ENCODE assay signal across 8 cellular contexts in genomic region chr5:96344678-96345612, GRCh38.
DNase-seq lines count a peak whose midpoint lies in the region; ATAC-seq and TF ChIP-seq lines count a peak whose summit lies in the region.

No MANE protein-coding gene starts in this region.

- H3K4me1 Mint-ChIP-seq in CD4-positive, alpha-beta T cell (ENCODE audit: low read depth), result peaks cover 17% of the 10 kb centered on the region
- peaks cover 14% of the 10 kb centered on the region for H3K4me1 Mint-ChIP-seq in T-helper 1 cell treated with Interleukin-12 subunit alpha and Interleukin-12 subunit beta and Interleukin-4 antibody, amounts not matched to agents 30 μg/mL and 1 μg/mL, for 36 hours (ENCODE audit: low read depth)
- no peaks in the 10 kb centered on the region for H3K4me1 Mint-ChIP-seq in neural crest cell

- no peak overlapping the region for H3K27ac Mint-ChIP-seq in CD4-positive, alpha-beta T cell
- peak overlapping the region; percentile 27 for H3K27ac Mint-ChIP-seq in T-helper 1 cell treated with Interleukin-12 subunit alpha and Interleukin-12 subunit beta and Interleukin-4 antibody, amounts not matched to agents 30 μg/mL and 1 μg/mL, for 36 hours
- no peak overlapping the region for H3K27ac Mint-ChIP-seq in neural crest cell (ENCODE audit: unreplicated experiment)

- POLR2A ChIA-PET in CD4-positive, alpha-beta T cell (lab: Charles Lee), result interaction anchor here (1.2 to 2.4 kb wide), 8 partner anchors 192 to 491 kb away, joined by 3 to 14 read pairs (median 4); partner anchors contain the start of gene CAST

- no peaks in the 10 kb centered on the region for H3K9me3 ChIP-seq in CD4-positive, alpha-beta T cell (ENCODE audit: control insufficient read depth, low read length)

- no peaks in the 10 kb centered on the region for H3K36me3 Mint-ChIP-seq in CD4-positive, alpha-beta T cell (ENCODE audit: low read depth)
- H3K36me3 Mint-ChIP-seq in T-helper 1 cell treated with Interleukin-12 subunit alpha and Interleukin-12 subunit beta and Interleukin-4 antibody, amounts not matched to agents 30 μg/mL and 1 μg/mL, for 36 hours (ENCODE audit: low read depth), result no peaks in the 10 kb centered on the region
- H3K36me3 Mint-ChIP-seq in neural crest cell (ENCODE audit: low read depth), result no peaks in the 10 kb centered on the region

- H3K27ac ChIP-seq in CD4-positive, alpha-beta T cell (ENCODE audit: low read depth, low read length), result no peak overlapping the region

- peaks cover 1% of the 10 kb centered on the region for H3K27me3 ChIP-seq in CD4-positive, alpha-beta T cell (ENCODE audit: control insufficient read depth, insufficient read depth, low read length)

- no peaks in the 10 kb centered on the region for H3K9me3 Mint-ChIP-seq in CD4-positive, alpha-beta T cell
- no peaks in the 10 kb centered on the region for H3K9me3 Mint-ChIP-seq in T-helper 1 cell treated with Interleukin-12 subunit alpha and Interleukin-12 subunit beta and Interleukin-4 antibody, amounts not matched to agents 30 μg/mL and 1 μg/mL, for 36 hours
- H3K9me3 Mint-ChIP-seq in neural crest cell, result no peaks in the 10 kb centered on the region

- peak overlapping the region; percentile 15 for H3K4me3 Mint-ChIP-seq in CD4-positive, alpha-beta T cell
- H3K4me3 Mint-ChIP-seq in T-helper 1 cell treated with Interleukin-12 subunit alpha and Interleukin-12 subunit beta and Interleukin-4 antibody, amounts not matched to agents 30 μg/mL and 1 μg/mL, for 36 hours, result peak overlapping the region; percentile 12
- H3K4me3 Mint-ChIP-seq in neural crest cell, result no peak overlapping the region

- peak; percentile 73 for TF ChIP-seq CTCF in CD4-positive, alpha-beta T cell (IDR thresholded peaks at IDR 0.05)
- TF ChIP-seq CTCF in neural crest cell (conservative IDR thresholded peaks at IDR 0.05), result peak; percentile 75

- intact Hi-C loops in CD4-positive, alpha-beta T cell (cut with DNase I, micrococcal nuclease), result loop anchor here (1.0 to 10.0 kb wide), 6 partner anchors 255 to 820 kb away; no protein-coding TSS in a partner anchor

- peak in 3 of 10 experiments; percentile 1 to 12 (median 10) for DNase-seq in CD4-positive, alpha-beta T cell
- DNase-seq in NCI-H1436 (lab: John Stamatoyannopoulos, UW) (peak; percentile 74), fibroblast of gingiva (ENCODE audit: low read depth) (peak; percentile 73), neural crest cell (ENCODE audit: low read depth, low spot score) (peak; percentile 4), T1000 (lab: John Stamatoyannopoulos, UW) (no peak)

- peak; percentile 91 for ATAC-seq in CD4-positive, alpha-beta T cell (ENCODE audit: poor library complexity)
- ATAC-seq in GM18511 (IDR thresholded peaks at IDR 0.05; ENCODE audit: unreplicated experiment), result peak; percentile 93
- peak; percentile 97 for ATAC-seq in HG02852 (IDR thresholded peaks at IDR 0.05; ENCODE audit: unreplicated experiment)

- H3K27me3 Mint-ChIP-seq in CD4-positive, alpha-beta T cell, result peaks cover 9% of the 10 kb centered on the region
- H3K27me3 Mint-ChIP-seq in T-helper 1 cell treated with Interleukin-12 subunit alpha and Interleukin-12 subunit beta and Interleukin-4 antibody, amounts not matched to agents 30 μg/mL and 1 μg/mL, for 36 hours (ENCODE audit: low read depth), result peaks cover 41% of the 10 kb centered on the region
- no peaks in the 10 kb centered on the region for H3K27me3 Mint-ChIP-seq in neural crest cell (ENCODE audit: low read depth)

- CTCF ChIA-PET in CD4-positive, alpha-beta T cell (lab: Charles Lee), result interaction anchor here (0.6 to 3.6 kb wide), 16 partner anchors 9 to 486 kb away, joined by 3 to 40 read pairs (median 3); no protein-coding TSS in a partner anchor
